15 cellular contexts compared by ENCODE assay signal in genomic region chr1:231215676-231216385, GRCh38. TPM values are rescaled to one million over a fixed set of nuclear protein-coding genes. Genes with fewer than 3 reads are reported as not detected.
DNase-seq lines count a peak whose midpoint lies in the region; ATAC-seq, FAIRE-seq and TF ChIP-seq lines count a peak whose summit lies in the region.
"Had no signal": no experiment of that assay in that cellular context is flagged by ENCODE, and none has a peak within 500 bp of the region (broad histone marks: within the 10 kb centered on the region; RNA-seq: fewer than 3 reads in every experiment).

No MANE protein-coding gene starts in this region.

- H3K79me2 ChIP-seq in endothelial cell of umbilical vein (ENCODE audit: control insufficient read depth, insufficient read depth, low read length), result no peaks in the 10 kb centered on the region

- no peak for FAIRE-seq in endothelial cell of umbilical vein (lab: Jason Lieb, UNC)
- FAIRE-seq: urothelium cell line had no signal

- no peak overlapping the region for H2AFZ ChIP-seq in endothelial cell of umbilical vein (ENCODE audit: low read depth, low read length)

- dilution Hi-C loops in endothelial cell of umbilical vein (cut with MboI; ENCODE audit: extremely low pct_ligation_motif_present, low sequenced_read_pairs), result no loop called here

- BruUV-seq in endothelial cell of umbilical vein (replicated peaks; lab: Mats Ljungman, UMichigan), result no TSS peak

- intact Hi-C loops in endothelial cell of umbilical vein (cut with micrococcal nuclease), result no loop called here
- intact Hi-C loops in upper lobe of right lung (cut with DNase I), result loop anchor here (10.0 kb wide), 1 partner anchor 421 kb away; no protein-coding TSS in a partner anchor

- H3K4me1 Mint-ChIP-seq in CD4-positive, CD25-positive, alpha-beta regulatory T cell, result peaks cover 5 to 32% (median 18%) of the 10 kb centered on the region in 4 donors
- peaks cover 7% of the 10 kb centered on the region for H3K4me1 Mint-ChIP-seq in T-helper 2 cell treated with Interferon-gamma antibody and Interleukin-4, amounts not matched to agents 5 μg/mL and 100 μg/mL, for 36 hours (ENCODE audit: low read depth)

- ATAC-seq in CD4-positive, CD25-positive, alpha-beta regulatory T cell (ENCODE audit: low read depth in 2 of 2), result no peak
- ATAC-seq in GM19351 (IDR thresholded peaks at IDR 0.05; ENCODE audit: unreplicated experiment) (peak; percentile 8), HG03460 (IDR thresholded peaks at IDR 0.05; ENCODE audit: unreplicated experiment) (peak; percentile 6), upper lobe of right lung (no peak), omental fat pad (ENCODE audit: low FRiP score) (no peak)

- no peak for DNase-seq in CD4-positive, CD25-positive, alpha-beta regulatory T cell
- no peak for DNase-seq in endothelial cell of umbilical vein (ENCODE audit: low read depth, low spot score)
- DNase-seq in upper lobe of right lung, result no peak
- DNase-seq in T-helper 2 cell treated with Interferon-gamma antibody and Interleukin-4, amounts not matched to agents 5 μg/mL and 100 μg/mL, for 36 hours (ENCODE audit: low spot score), result no peak
- DNase-seq in omental fat pad (ENCODE audit: low spot score), result no peak
- no peak for DNase-seq in anterior cingulate cortex (lab: John Stamatoyannopoulos, UW)
- DNase-seq: activated CD4-positive, alpha-beta T cell treated with anti-CD3 and anti-CD28 coated beads, Interleukin-2, amount 50 U/mL, for 48 hours; GF-D8; KG1 had no signal

- CTCF ChIA-PET in endothelial cell of umbilical vein (lab: Charles Lee), result interaction anchor here (0.8 to 2.0 kb wide), 4 partner anchors 9 to 420 kb away, joined by 3 to 4 read pairs (median 3); partner anchors contain the start of gene GNPAT

- peaks cover 10% of the 10 kb centered on the region for H3K4me1 ChIP-seq in CD4-positive, CD25-positive, alpha-beta regulatory T cell (ENCODE audit: control insufficient read depth, insufficient read depth, low read length, poor library complexity, severe bottlenecking)
- H3K4me1 ChIP-seq in endothelial cell of umbilical vein (ENCODE audit: control insufficient read depth, extremely low read depth, insufficient read depth, low read length) (peaks cover 2% of the 10 kb centered on the region), upper lobe of right lung (peaks cover 3% of the 10 kb centered on the region)

- no peaks in the 10 kb centered on the region for H3K36me3 ChIP-seq in CD4-positive, CD25-positive, alpha-beta regulatory T cell (ENCODE audit: control insufficient read depth, insufficient read depth, low read length)
- H3K36me3 ChIP-seq in endothelial cell of umbilical vein (ENCODE audit: control insufficient read depth in 2 of 2, extremely low read depth in 1 of 2, insufficient read depth in 2 of 2, low read length in 2 of 2) (no peaks in the 10 kb centered on the region), upper lobe of right lung (no peaks in the 10 kb centered on the region)
- H3K36me3 ChIP-seq: Peyer's patch had no signal

- H3K9me3 ChIP-seq in CD4-positive, CD25-positive, alpha-beta regulatory T cell (ENCODE audit: control insufficient read depth in 2 of 2, low read length in 2 of 2), result no peaks in the 10 kb centered on the region
- no peaks in the 10 kb centered on the region for H3K9me3 ChIP-seq in endothelial cell of umbilical vein (replicated peaks; ENCODE audit: control insufficient read depth, insufficient read depth, low read length)
- no peaks in the 10 kb centered on the region for H3K9me3 ChIP-seq in upper lobe of right lung
- H3K9me3 ChIP-seq: mucosa of descending colon, Peyer's patch had no signal

- peak overlapping the region in 2 of 3 donors; percentile 8 to 20 for H3K27ac Mint-ChIP-seq in CD4-positive, CD25-positive, alpha-beta regulatory T cell
- no peak overlapping the region for H3K27ac Mint-ChIP-seq in T-helper 2 cell treated with Interferon-gamma antibody and Interleukin-4, amounts not matched to agents 5 μg/mL and 100 μg/mL, for 36 hours

- peak overlapping the region in 1 of 4 donors; percentile 76 for H3K4me3 Mint-ChIP-seq in CD4-positive, CD25-positive, alpha-beta regulatory T cell
- no peak overlapping the region for H3K4me3 Mint-ChIP-seq in T-helper 2 cell treated with Interferon-gamma antibody and Interleukin-4, amounts not matched to agents 5 μg/mL and 100 μg/mL, for 36 hours

- H3K9me1 ChIP-seq in endothelial cell of umbilical vein (replicated peaks; ENCODE audit: control insufficient read depth, extremely low read depth, insufficient read depth, low read length), result no peaks in the 10 kb centered on the region

- peaks cover 12% of the 10 kb centered on the region for H3K27me3 Mint-ChIP-seq in CD4-positive, CD25-positive, alpha-beta regulatory T cell
- H3K27me3 Mint-ChIP-seq in T-helper 2 cell treated with Interferon-gamma antibody and Interleukin-4, amounts not matched to agents 5 μg/mL and 100 μg/mL, for 36 hours (ENCODE audit: low read depth), result no peaks in the 10 kb centered on the region

- no peaks in the 10 kb centered on the region for H3K36me3 Mint-ChIP-seq in CD4-positive, CD25-positive, alpha-beta regulatory T cell
- H3K36me3 Mint-ChIP-seq in T-helper 2 cell treated with Interferon-gamma antibody and Interleukin-4, amounts not matched to agents 5 μg/mL and 100 μg/mL, for 36 hours (ENCODE audit: low read depth), result no peaks in the 10 kb centered on the region

- H3K4me3 ChIP-seq in CD4-positive, CD25-positive, alpha-beta regulatory T cell (ENCODE audit: low read depth, low read length), result no peak overlapping the region
- H3K4me3 ChIP-seq in endothelial cell of umbilical vein (replicated peaks in 1 of 3; ENCODE audit: insufficient read depth in 1 of 3, low read depth in 1 of 3, low read length in 3 of 3) (no peak overlapping the region), upper lobe of right lung (no peak overlapping the region)
- H3K4me3 ChIP-seq: mucosa of descending colon, skin epidermis had no signal

- no peaks in the 10 kb centered on the region for H3K27me3 ChIP-seq in CD4-positive, CD25-positive, alpha-beta regulatory T cell (ENCODE audit: control insufficient read depth, insufficient read depth, low read length)
- peaks cover 6 to 7% of the 10 kb centered on the region in 2 experiments for H3K27me3 ChIP-seq in endothelial cell of umbilical vein (ENCODE audit: control insufficient read depth in 2 of 2, insufficient read depth in 2 of 2, low read length in 2 of 2)
- no peaks in the 10 kb centered on the region for H3K27me3 ChIP-seq in upper lobe of right lung
- H3K27me3 ChIP-seq: Peyer's patch had no signal

- TF ChIP-seq POLR2A in endothelial cell of umbilical vein (IDR thresholded peaks at IDR 0.05; ENCODE audit: low read depth, low read length), result no peak

- H3K4me2 ChIP-seq in endothelial cell of umbilical vein (ENCODE audit: insufficient read depth, low read length), result no peak overlapping the region

- H3K9ac ChIP-seq in endothelial cell of umbilical vein (replicated peaks; ENCODE audit: extremely low read depth, insufficient read depth, low read length), result no peak overlapping the region

- no peaks in the 10 kb centered on the region for H4K20me1 ChIP-seq in endothelial cell of umbilical vein (replicated peaks; ENCODE audit: control insufficient read depth, extremely low read depth, insufficient read depth, low read length)

- H3K27ac ChIP-seq in CD4-positive, CD25-positive, alpha-beta regulatory T cell (ENCODE audit: insufficient read depth, low read length, poor library complexity, severe bottlenecking), result no peak overlapping the region
- no peak overlapping the region for H3K27ac ChIP-seq in endothelial cell of umbilical vein (ENCODE audit: insufficient read depth, low read depth, low read length)
- H3K27ac ChIP-seq in upper lobe of right lung, result no peak overlapping the region

- TF ChIP-seq CTCF in endothelial cell of umbilical vein (IDR thresholded peaks at IDR 0.05; ENCODE audit: extremely low read depth in 1 of 2, insufficient read depth in 1 of 2, low read depth in 1 of 2, low read length in 2 of 2) (no peak), upper lobe of right lung (IDR thresholded peaks at IDR 0.05) (no peak), omental fat pad (IDR thresholded peaks at IDR 0.05) (no peak)

- POLR2A ChIA-PET in endothelial cell of umbilical vein (lab: Charles Lee), result no interaction called here

- peaks cover 0 to under 1% (median 0%) of the 10 kb centered on the region in 7 donors for H3K9me3 Mint-ChIP-seq in CD4-positive, CD25-positive, alpha-beta regulatory T cell
- no peaks in the 10 kb centered on the region for H3K9me3 Mint-ChIP-seq in T-helper 2 cell treated with Interferon-gamma antibody and Interleukin-4, amounts not matched to agents 5 μg/mL and 100 μg/mL, for 36 hours

TF ChIP-seq in endothelial cell of umbilical vein, 7 proteins besides CTCF, POLR2A, EP300 and RAD21:
- TF ChIP-seq EZH2 (IDR thresholded peaks at IDR 0.05; ENCODE audit: borderline replicate concordance, low read depth, low read length, severe bottlenecking), result peak; percentile 50
- no peak for TF ChIP-seq JUN (IDR thresholded peaks at IDR 0.05; ENCODE audit: borderline replicate concordance, insufficient read depth, insufficient read length, low read depth)

RNA-seq across cellular contexts. Expression of gene GNPAT, which starts 25.2 kb away (rescaled TPM):
- total RNA-seq in CD4-positive, CD25-positive, alpha-beta regulatory T cell, result 23.1 TPM
- polyA plus RNA-seq in CD4-positive, CD25-positive, alpha-beta regulatory T cell, result 10 to 100 TPM; 36.4 to 46.8 (median 41.7) TPM
- 44.1 and 51.4 TPM in 2 replicates for total RNA-seq in endothelial cell of umbilical vein
- polyA plus RNA-seq in endothelial cell of umbilical vein, result 17.7 and 18.9 TPM in 2 replicates
- 24.5 and 25.7 TPM in 2 replicates for polyA plus RNA-seq in endothelial cell of umbilical vein (2011; cell fraction: cytosol; rRNA removed)
- polyA plus RNA-seq in endothelial cell of umbilical vein (2011; cell fraction: nucleus; rRNA removed), result 40.1 and 61.1 TPM in 2 replicates
- 35.9 and 49.0 TPM in 2 replicates for polyA plus RNA-seq in endothelial cell of umbilical vein (2012)
- polyA minus RNA-seq in endothelial cell of umbilical vein, result 33.4 and 34.4 TPM in 2 replicates
- 21.2 TPM for polyA minus RNA-seq in endothelial cell of umbilical vein (2011; cell fraction: cytosol; rRNA and poly(A)+ RNA removed)
- 19.8 and 25.5 TPM in 2 replicates for polyA minus RNA-seq in endothelial cell of umbilical vein (2011; cell fraction: nucleus; rRNA and poly(A)+ RNA removed)
- 34.5 TPM for total RNA-seq in upper lobe of right lung
- 10 to 100 TPM; 25.9 to 40.8 (median 34.2) TPM for total RNA-seq in omental fat pad

RNA-seq across cellular contexts. Expression of gene TRIM67, which starts 54.0 kb away (rescaled TPM):
- not detected for total RNA-seq in CD4-positive, CD25-positive, alpha-beta regulatory T cell
- not detected for polyA plus RNA-seq in CD4-positive, CD25-positive, alpha-beta regulatory T cell
- total RNA-seq in endothelial cell of umbilical vein (not detected in 2 replicates), upper lobe of right lung (not detected), omental fat pad (under 1 TPM in 2 of 4 donors, not detected in 2; 0.06 to 0.32 TPM)
- not detected in 2 replicates for polyA plus RNA-seq in endothelial cell of umbilical vein
- polyA plus RNA-seq in endothelial cell of umbilical vein (2011; cell fraction: cytosol; rRNA removed), result not detected in 2 replicates
- polyA plus RNA-seq in endothelial cell of umbilical vein (2011; cell fraction: nucleus; rRNA removed), result not detected in 2 replicates
- polyA plus RNA-seq in endothelial cell of umbilical vein (2012), result not detected in 2 replicates
- polyA minus RNA-seq in endothelial cell of umbilical vein, result 0.11 TPM in 1 of 2 replicates, not detected in the other
- polyA minus RNA-seq in endothelial cell of umbilical vein (2011; cell fraction: cytosol; rRNA and poly(A)+ RNA removed), result not detected
- not detected in 2 replicates for polyA minus RNA-seq in endothelial cell of umbilical vein (2011; cell fraction: nucleus; rRNA and poly(A)+ RNA removed)

Comparison
In these comparisons a context has a peak if more than half of its experiments do, and no peak if none do; other contexts are left out.
1. ATAC-seq: peak in GM19351 (single experiment) and HG03460 (single experiment); none in CD4-positive, CD25-positive, alpha-beta regulatory T cell (0 of 2), upper lobe of right lung (single experiment) and omental fat pad (single experiment).